In genomic region chr7:150048244-150049011, GRCh38 we compare ENCODE assay signal across 8 cellular contexts.
A peak's percentile ranks its signal among the peaks of the same experiment; 100 is the strongest.
DNase-seq lines count a peak whose midpoint lies in the region; ATAC-seq, FAIRE-seq and TF ChIP-seq lines count a peak whose summit lies in the region.
"Not testable (repeated sequence)": the region's sequence is repeated elsewhere in the genome, so short reads cannot be mapped to it uniquely, and the experiment has no call there.

No MANE protein-coding gene starts in this region.

- not testable (repeated sequence) for H3K9me3 Mint-ChIP-seq in activated naive CD4-positive, alpha-beta T cell treated with anti-CD3 and anti-CD28 coated beads, Interleukin-2, amount 50 U/mL, for 24 hours; neural crest cell

- TF ChIP-seq POLR2A in A549 (IDR thresholded peaks at IDR 0.05; ENCODE audit: low read length), result not testable (repeated sequence)

- peaks cover 16% of the 10 kb centered on the region for H3K27me3 Mint-ChIP-seq in activated naive CD4-positive, alpha-beta T cell treated with anti-CD3 and anti-CD28 coated beads, Interleukin-2, amount 50 U/mL, for 24 hours
- peaks cover 72% of the 10 kb centered on the region for H3K27me3 Mint-ChIP-seq in neural crest cell (ENCODE audit: low read depth)

- FAIRE-seq in A549 (lab: Jason Lieb, UNC); keratinocyte (lab: Jason Lieb, UNC): not testable (repeated sequence)

- not testable (repeated sequence) for H2AFZ ChIP-seq in keratinocyte (ENCODE audit: control insufficient read depth, low read length)

- H3K79me2 ChIP-seq in keratinocyte (ENCODE audit: control insufficient read depth, insufficient read depth, low read length), result not testable (repeated sequence)

- 9% methylated on average over 19 of the region's 79 CpGs for WGBS in A549 (ENCODE audit: missing lambda C conversion rate)

- peaks cover 20% of the 10 kb centered on the region for H3K4me1 Mint-ChIP-seq in activated naive CD4-positive, alpha-beta T cell treated with anti-CD3 and anti-CD28 coated beads, Interleukin-2, amount 50 U/mL, for 24 hours
- H3K4me1 Mint-ChIP-seq in neural crest cell, result peaks cover 11% of the 10 kb centered on the region

- H4K20me1 ChIP-seq in keratinocyte (ENCODE audit: control insufficient read depth, extremely low read depth, insufficient read depth, low read length), result not testable (repeated sequence)

- not testable (repeated sequence) for H3K9ac ChIP-seq in keratinocyte (ENCODE audit: control insufficient read depth, extremely low read depth, insufficient read depth, low read length)

- peak overlapping the region; percentile 76 for H3K4me3 Mint-ChIP-seq in activated naive CD4-positive, alpha-beta T cell treated with anti-CD3 and anti-CD28 coated beads, Interleukin-2, amount 50 U/mL, for 24 hours
- peak overlapping the region; percentile 74 for H3K4me3 Mint-ChIP-seq in neural crest cell

- dilution Hi-C loops in keratinocyte (cut with MboI; ENCODE audit: extremely low pct_ligation_motif_present, low sequenced_read_pairs), result not testable (repeated sequence)

- POLR2A ChIA-PET in A549 (lab: Yijun Ruan, JAX), result not testable (repeated sequence)

- not testable (repeated sequence) for H3K27ac Mint-ChIP-seq in activated naive CD4-positive, alpha-beta T cell treated with anti-CD3 and anti-CD28 coated beads, Interleukin-2, amount 50 U/mL, for 24 hours; neural crest cell (ENCODE audit: unreplicated experiment)

- H3K36me3 ChIP-seq in RWPE2 (ENCODE audit: low read depth); keratinocyte (ENCODE audit: control insufficient read depth in 2 of 2, extremely low read depth in 1 of 2, insufficient read depth in 2 of 2, low read length in 2 of 2): not testable (repeated sequence)

- ATAC-seq in A549, result peak; percentile 35 to 69; a peak in 5 of 6 replicates
- ATAC-seq in HG03460 (IDR thresholded peaks at IDR 0.05; ENCODE audit: unreplicated experiment), result peak; percentile 17
- peak; percentile 15; the same call in 1 of the 3 replicates for ATAC-seq in RWPE2 (ENCODE audit: low read depth)

- not testable (repeated sequence) for H3K36me3 Mint-ChIP-seq in activated naive CD4-positive, alpha-beta T cell treated with anti-CD3 and anti-CD28 coated beads, Interleukin-2, amount 50 U/mL, for 24 hours; neural crest cell (ENCODE audit: low read depth)

- TF ChIP-seq RAD21 in A549 (conservative IDR thresholded peaks at IDR 0.05 in 1 of 2, IDR thresholded peaks at IDR 0.05 in 1 of 2), result not testable (repeated sequence)

- H3K4me2 ChIP-seq in A549, result peak overlapping the region; percentile 95
- peak overlapping the region; percentile 22 for H3K4me2 ChIP-seq in keratinocyte (ENCODE audit: control insufficient read depth, extremely low read depth, insufficient read depth, low read depth, low read length)

- H3K27ac ChIP-seq in A549, result peak overlapping the region in 1 of 2 experiments; percentile 58; a peak in 3 of 6 replicates
- H3K27ac ChIP-seq in RWPE2 (ENCODE audit: poor library complexity, severe bottlenecking); keratinocyte (ENCODE audit: control insufficient read depth, insufficient read depth, low read length): not testable (repeated sequence)

- H3K4me1 ChIP-seq in A549; RWPE2 (ENCODE audit: insufficient read depth, poor library complexity, severe bottlenecking); keratinocyte (ENCODE audit: control insufficient read depth, extremely low read depth, insufficient read depth, low read length): not testable (repeated sequence)

- not testable (repeated sequence) for H3K9me1 ChIP-seq in keratinocyte (ENCODE audit: control insufficient read depth, extremely low read depth, insufficient read depth, low read length)

- TF ChIP-seq EP300 in A549 (IDR thresholded peaks at IDR 0.05), result not testable (repeated sequence)

- H3K9me3 ChIP-seq in A549; RWPE2 (ENCODE audit: severe bottlenecking); keratinocyte (ENCODE audit: control insufficient read depth, low read depth, low read length): not testable (repeated sequence)

- peak overlapping the region; percentile 44 for H3K4me3 ChIP-seq in A549
- H3K4me3 ChIP-seq in RWPE2 (ENCODE audit: severe bottlenecking); keratinocyte (ENCODE audit: control insufficient read depth in 2 of 3, extremely low read depth in 1 of 3, insufficient read depth in 2 of 3, low read depth in 1 of 3, low read length in 3 of 3): not testable (repeated sequence)
- H3K4me3 ChIP-seq in epithelial cell of proximal tubule (ENCODE audit: low read depth, low read length), result peak overlapping the region; percentile 45

- peaks cover 15% of the 10 kb centered on the region for H3K27me3 ChIP-seq in RWPE2 (ENCODE audit: insufficient read depth, poor library complexity, severe bottlenecking)
- H3K27me3 ChIP-seq in keratinocyte (ENCODE audit: control insufficient read depth, extremely low read depth, insufficient read depth, low read length), result not testable (repeated sequence)

- TF ChIP-seq CTCF in A549 (IDR thresholded peaks at IDR 0.05); RWPE2 (IDR thresholded peaks at IDR 0.05; ENCODE audit: poor library complexity, severe bottlenecking); keratinocyte (optimal IDR thresholded peaks at IDR 0.05 in 1 of 3, IDR thresholded peaks at IDR 0.05 in 1 of 3, conservative IDR thresholded peaks at IDR 0.05 in 1 of 3; ENCODE audit: extremely low read depth in 1 of 3, insufficient read depth in 2 of 3, low read length in 3 of 3); neural crest cell (conservative IDR thresholded peaks at IDR 0.05): not testable (repeated sequence)
- TF ChIP-seq CTCF in epithelial cell of proximal tubule (conservative IDR thresholded peaks at IDR 0.05; ENCODE audit: low read depth, low read length), result peak; percentile 7

- CTCF ChIA-PET in A549 (lab: Yijun Ruan, JAX), result not testable (repeated sequence)

- not testable (repeated sequence) for DNase-seq in A549 (ENCODE audit: low read depth in 1 of 2, low spot score in 1 of 2); RWPE2 (ENCODE audit: low spot score); epithelial cell of proximal tubule (ENCODE audit: low read depth); keratinocyte (ENCODE audit: low read depth, low spot score)
- peak; percentile 21 for DNase-seq in neural crest cell (ENCODE audit: low read depth, low spot score)
- DNase-seq in stimulated activated CD8-positive, alpha-beta memory T cell treated with anti-CD3 and anti-CD28 coated beads, Interleukin-4, amount 100 ng/mL, for 48 hours, result peak; percentile 27
